ENCODE assay signal across 14 cellular contexts in the genomic region with DNA sequence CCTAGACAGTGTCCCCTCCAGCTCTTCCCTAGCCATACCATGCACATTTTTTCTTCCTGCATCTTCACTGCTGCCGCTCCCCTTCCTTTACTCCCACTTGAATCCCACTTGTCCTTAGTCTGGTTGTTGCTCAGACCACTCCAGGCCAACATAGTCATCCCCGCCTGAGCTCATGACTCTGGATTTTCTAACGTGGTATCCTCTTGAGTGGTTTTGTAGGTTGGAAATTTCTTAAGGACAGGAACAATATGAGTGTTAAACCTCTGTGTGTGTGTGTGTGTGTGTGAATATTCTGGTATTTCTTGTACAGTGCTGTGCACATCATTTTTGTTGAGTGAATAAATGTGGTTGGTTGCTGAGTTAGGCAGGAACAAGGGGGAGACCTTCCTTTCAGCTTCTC. TPM values are rescaled to one million over a fixed set of nuclear protein-coding genes. Genes with fewer than 3 reads are reported as not detected.
A peak's percentile ranks its signal among the peaks of the same experiment; 100 is the strongest.
DNase-seq lines count a peak whose midpoint lies in the region; ATAC-seq, FAIRE-seq and TF ChIP-seq lines count a peak whose summit lies in the region.
"Had no signal": no experiment of that assay in that cellular context is flagged by ENCODE, and none has a peak within 500 bp of the region (broad histone marks: within the 10 kb centered on the region; RNA-seq: fewer than 3 reads in every experiment).

No MANE protein-coding gene starts in this region.

- H3K27ac ChIP-seq in CD4-positive, alpha-beta memory T cell (ENCODE audit: low read depth, low read length): no peak overlapping the region
- no peak overlapping the region for H3K27ac ChIP-seq in GM23248
- H3K27ac ChIP-seq in astrocyte (ENCODE audit: low read depth, low read length): no peak overlapping the region

- peaks cover 0 to under 1% of the 10 kb centered on the region in 2 donors for H3K27me3 Mint-ChIP-seq in CD4-positive, alpha-beta memory T cell
- H3K27me3 Mint-ChIP-seq in astrocyte (ENCODE audit: low read depth, unreplicated experiment): no peaks in the 10 kb centered on the region
- H3K27me3 Mint-ChIP-seq in natural killer cell treated with Interleukin-12 subunit alpha and Interleukin-12 subunit beta and Interleukin-15 and Interleukin-18, amount 100 ng/mL, for 72 hours: peaks cover 0 to 3% of the 10 kb centered on the region in 2 donors

- CTCF ChIA-PET in CD4-positive, alpha-beta memory T cell (lab: Charles Lee; ENCODE audit: partially characterized antibody): interaction anchor here (0.6 to 5.7 kb wide), 4 partner anchors 9 to 161 kb away, joined by 3 to 29 read pairs (median 5); a partner anchor contains a TSS

- H3K4me1 Mint-ChIP-seq in CD4-positive, alpha-beta memory T cell: peaks cover 46 to 70% (median 56%) of the 10 kb centered on the region in 4 donors
- peaks cover 31% of the 10 kb centered on the region for H3K4me1 Mint-ChIP-seq in astrocyte (ENCODE audit: low read depth, unreplicated experiment)
- H3K4me1 Mint-ChIP-seq in natural killer cell treated with Interleukin-12 subunit alpha and Interleukin-12 subunit beta and Interleukin-15 and Interleukin-18, amount 100 ng/mL, for 72 hours (ENCODE audit: low read depth in 2 of 2): peaks cover 37 to 42% of the 10 kb centered on the region in 2 donors

- no peak for FAIRE-seq in astrocyte (lab: Jason Lieb, UNC)

- WGBS in GM23248 (ENCODE audit: low coverage in 1 of 2, low lambda C conversion rate in 2 of 2, missing lambda C conversion rate in 2 of 2), 2 experiments: 57 to 66% methylated on average over 3 of the region's 3 CpGs

- POLR2A ChIA-PET in CD4-positive, alpha-beta memory T cell (lab: Charles Lee; ENCODE audit: partially characterized antibody): interaction anchor here (1.6 to 5.7 kb wide), 2 partner anchors 9 to 136 kb away, joined by 4 to 94 read pairs; a partner anchor contains a TSS

- H3K79me2 ChIP-seq in GM23248 (ENCODE audit: insufficient read depth) (peaks cover 66% of the 10 kb centered on the region), astrocyte (ENCODE audit: insufficient read depth, low read length) (peaks cover 57% of the 10 kb centered on the region)

- H3K9ac ChIP-seq in GM23248: no peak overlapping the region
- no peak overlapping the region for H3K9ac ChIP-seq in astrocyte (ENCODE audit: low read length)

- no peaks in the 10 kb centered on the region for H3K9me3 ChIP-seq in CD4-positive, alpha-beta memory T cell (ENCODE audit: control insufficient read depth in 1 of 2, low read length in 2 of 2)
- H3K9me3 ChIP-seq in GM23248 (ENCODE audit: low read depth) (no peaks in the 10 kb centered on the region), astrocyte (ENCODE audit: insufficient read depth, low read depth, low read length) (no peaks in the 10 kb centered on the region)
- H3K9me3 ChIP-seq: heart right ventricle had no signal

- peak overlapping the region; percentile 88 to 95 (median 93) for H3K4me3 Mint-ChIP-seq in CD4-positive, alpha-beta memory T cell
- peak overlapping the region; percentile 93 for H3K4me3 Mint-ChIP-seq in astrocyte (ENCODE audit: unreplicated experiment)
- peak overlapping the region; percentile 38 for H3K4me3 Mint-ChIP-seq in natural killer cell treated with Interleukin-12 subunit alpha and Interleukin-12 subunit beta and Interleukin-15 and Interleukin-18, amount 100 ng/mL, for 72 hours

- no peaks in the 10 kb centered on the region for H4K20me1 ChIP-seq in GM23248 (ENCODE audit: insufficient read depth)
- H4K20me1 ChIP-seq in astrocyte (ENCODE audit: insufficient read depth, low read length): peaks cover 59% of the 10 kb centered on the region

- ATAC-seq in natural killer cell treated with Interleukin-12 subunit alpha and Interleukin-12 subunit beta and Interleukin-15 and Interleukin-18, amount 100 ng/mL, for 72 hours: no peak
- no peak for ATAC-seq in left ventricle myocardium superior
- ATAC-seq: HCT116; heart right ventricle; stimulated activated naive CD8-positive, alpha-beta T cell treated with anti-CD3 and anti-CD28 coated beads, Interleukin-15, Interleukin-2, amounts not matched to agents 100 U/mL and 50 U/mL, for 24 hours had no signal

- peaks cover 52% of the 10 kb centered on the region for H3K4me1 ChIP-seq in CD4-positive, alpha-beta memory T cell (ENCODE audit: insufficient read depth, low read length)
- H3K4me1 ChIP-seq in GM23248 (ENCODE audit: insufficient read depth) (peaks cover 16% of the 10 kb centered on the region), astrocyte (ENCODE audit: insufficient read depth, low read length) (peaks cover 25% of the 10 kb centered on the region)

- in situ Hi-C loops in GM23248 (cut with MboI): no loop called here

- H2AFZ ChIP-seq in GM23248 (no peak overlapping the region), astrocyte (ENCODE audit: low read depth, low read length) (no peak overlapping the region)

- peaks cover 33% of the 10 kb centered on the region for H3F3A ChIP-seq in GM23248 (ENCODE audit: insufficient read depth)

- intact Hi-C loops in CD4-positive, alpha-beta memory T cell (cut with micrococcal nuclease): no loop called here
- intact Hi-C loops in left ventricle myocardium superior (cut with micrococcal nuclease): no loop called here

- H3K36me3 Mint-ChIP-seq in CD4-positive, alpha-beta memory T cell: peaks cover 0 to 10% of the 10 kb centered on the region in 2 donors
- H3K36me3 Mint-ChIP-seq in astrocyte (ENCODE audit: low read depth, unreplicated experiment): peaks cover 2% of the 10 kb centered on the region
- no peaks in the 10 kb centered on the region for H3K36me3 Mint-ChIP-seq in natural killer cell treated with Interleukin-12 subunit alpha and Interleukin-12 subunit beta and Interleukin-15 and Interleukin-18, amount 100 ng/mL, for 72 hours

- TF ChIP-seq CTCF in astrocyte (IDR thresholded peaks at IDR 0.05; ENCODE audit: insufficient read depth, low read depth, low read length): no peak

- no peak for DNase-seq in CD4-positive, alpha-beta memory T cell
- DNase-seq in GM23248 (peak; percentile 42), astrocyte (ENCODE audit: low read depth) (peak; percentile 82), left ventricle myocardium superior (no peak), hypothalamus (lab: John Stamatoyannopoulos, UW) (no peak), DMS153 (lab: John Stamatoyannopoulos, UW) (no peak)
- no peak for DNase-seq in natural killer cell treated with Interleukin-12 subunit alpha and Interleukin-12 subunit beta and Interleukin-15 and Interleukin-18, amount 100 ng/mL, for 72 hours (ENCODE audit: low spot score)
- DNase-seq: activated CD4-positive, alpha-beta T cell treated with anti-CD3 and anti-CD28 coated beads, Interleukin-2, amount 50 U/mL, for 1 hour; activated naive CD4-positive, alpha-beta T cell treated with Interleukin-2 at 50 U/mL for 16 hours; erythroblast; heart right ventricle; stimulated activated naive CD8-positive, alpha-beta T cell treated with anti-CD3 and anti-CD28 coated beads, Interleukin-15, Interleukin-2, amounts not matched to agents 100 U/mL and 50 U/mL, for 24 hours; SW 1271 had no signal

- peak overlapping the region in 6 of 7 donors; percentile 19 to 91 (median 69) for H3K27ac Mint-ChIP-seq in CD4-positive, alpha-beta memory T cell
- H3K27ac Mint-ChIP-seq in astrocyte (ENCODE audit: unreplicated experiment): peak overlapping the region; percentile 5
- H3K27ac Mint-ChIP-seq in natural killer cell treated with Interleukin-12 subunit alpha and Interleukin-12 subunit beta and Interleukin-15 and Interleukin-18, amount 100 ng/mL, for 72 hours: no peak overlapping the region

- H3K4me2 ChIP-seq in GM23248 (ENCODE audit: unreplicated experiment): no peak overlapping the region
- H3K4me2 ChIP-seq in astrocyte (ENCODE audit: low read length): no peak overlapping the region

- no peaks in the 10 kb centered on the region for H3K9me2 ChIP-seq in GM23248 (ENCODE audit: insufficient read depth)

- no peak overlapping the region for H3K4me3 ChIP-seq in CD4-positive, alpha-beta memory T cell (ENCODE audit: low read length in 2 of 2)
- H3K4me3 ChIP-seq in GM23248 (no peak overlapping the region), astrocyte (ENCODE audit: insufficient read depth, low read depth, low read length) (no peak overlapping the region)

- H3K27me3 ChIP-seq in CD4-positive, alpha-beta memory T cell (ENCODE audit: insufficient read depth, low read length): no peaks in the 10 kb centered on the region
- H3K27me3 ChIP-seq in GM23248 (replicated peaks; ENCODE audit: insufficient read depth) (0 out of 2 replicates have a peak, but pooled peaks cover 2% of the 10 kb centered on the region), astrocyte (ENCODE audit: insufficient read depth, low read length) (peaks cover 8% of the 10 kb centered on the region)

- H3K9me3 Mint-ChIP-seq in CD4-positive, alpha-beta memory T cell: no peaks in the 10 kb centered on the region
- no peaks in the 10 kb centered on the region for H3K9me3 Mint-ChIP-seq in astrocyte (ENCODE audit: unreplicated experiment)
- H3K9me3 Mint-ChIP-seq in natural killer cell treated with Interleukin-12 subunit alpha and Interleukin-12 subunit beta and Interleukin-15 and Interleukin-18, amount 100 ng/mL, for 72 hours: no peaks in the 10 kb centered on the region

- no peaks in the 10 kb centered on the region for H3K36me3 ChIP-seq in CD4-positive, alpha-beta memory T cell (ENCODE audit: insufficient read depth, low read length)
- H3K36me3 ChIP-seq in GM23248 (ENCODE audit: low read depth): no peaks in the 10 kb centered on the region
- H3K36me3 ChIP-seq in astrocyte (ENCODE audit: insufficient read depth, low read length): no peaks in the 10 kb centered on the region
- H3K36me3 ChIP-seq: heart right ventricle had no signal

RNA-seq across cellular contexts. Expression of a gene that starts 3.1 kb away (rescaled TPM):
- 10 to 100 TPM; 47.0 to 49.2 TPM for total RNA-seq in CD4-positive, alpha-beta memory T cell
- 1 to 10 TPM; 1.5 to 4.6 TPM for polyA plus RNA-seq in CD4-positive, alpha-beta memory T cell
- 10.3 and 22.0 TPM in 2 replicates for total RNA-seq in GM23248 (2014; rRNA removed; shearing (Covaris generic))
- 2.0 and 2.3 TPM in 2 replicates for polyA plus RNA-seq in GM23248 (2016; fragmentation: Nextera tagmentation; extraction: Ambion mirVana)
- 30.4 and 32.2 TPM in 2 replicates for total RNA-seq in astrocyte
- total RNA-seq in natural killer cell treated with Interleukin-12 subunit alpha and Interleukin-12 subunit beta and Interleukin-15 and Interleukin-18, amount 100 ng/mL, for 72 hours: 10 to 100 TPM; 27.9 to 29.2 TPM
- total RNA-seq in left ventricle myocardium superior: 18.1 TPM

RNA-seq across cellular contexts. Expression of a gene that starts 26.9 kb away (rescaled TPM):
- 10 to 100 TPM in 1 of 2 experiments, 1 to 10 TPM in 1; 9.1 to 10.5 TPM for total RNA-seq in CD4-positive, alpha-beta memory T cell
- 1 to 10 TPM in 1 of 2 donors, under 1 TPM in 1; 0.64 to 1.5 TPM for polyA plus RNA-seq in CD4-positive, alpha-beta memory T cell
- 26.1 and 26.6 TPM in 2 replicates for total RNA-seq in GM23248 (2014; rRNA removed; shearing (Covaris generic))
- 18.7 and 21.2 TPM in 2 replicates for polyA plus RNA-seq in GM23248 (2016; fragmentation: Nextera tagmentation; extraction: Ambion mirVana)
- total RNA-seq in astrocyte (25.7 and 26.4 TPM in 2 replicates), left ventricle myocardium superior (6.0 TPM)
- total RNA-seq in natural killer cell treated with Interleukin-12 subunit alpha and Interleukin-12 subunit beta and Interleukin-15 and Interleukin-18, amount 100 ng/mL, for 72 hours: 10 to 100 TPM in 1 of 2 donors, 1 to 10 TPM in 1; 9.1 to 14.7 TPM

RNA-seq across cellular contexts. Expression of a gene that starts 38.3 kb away (rescaled TPM):
- 10 to 100 TPM; 56.4 to 62.2 TPM for total RNA-seq in CD4-positive, alpha-beta memory T cell
- polyA plus RNA-seq in CD4-positive, alpha-beta memory T cell: 10 to 100 TPM; 25.7 to 26.8 TPM
- 24.4 and 28.2 TPM in 2 replicates for total RNA-seq in GM23248 (2014; rRNA removed; shearing (Covaris generic))
- polyA plus RNA-seq in GM23248 (2016; fragmentation: Nextera tagmentation; extraction: Ambion mirVana): 49.6 and 50.1 TPM in 2 replicates
- 53.6 and 55.1 TPM in 2 replicates for total RNA-seq in astrocyte
- 100 to 1,000 TPM in 1 of 2 donors, 10 to 100 TPM in 1; 63.3 to 111 TPM for total RNA-seq in natural killer cell treated with Interleukin-12 subunit alpha and Interleukin-12 subunit beta and Interleukin-15 and Interleukin-18, amount 100 ng/mL, for 72 hours
- 97.2 TPM for total RNA-seq in left ventricle myocardium superior

Comparison
In these comparisons a context has a peak if more than half of its experiments do, and no peak if none do; other contexts are left out.
1. DNase-seq: peak in GM23248 (single experiment) and astrocyte (single experiment); none in CD4-positive, alpha-beta memory T cell (0 of 5), natural killer cell treated with Interleukin-12 subunit alpha and Interleukin-12 subunit beta and Interleukin-15 and Interleukin-18, amount 100 ng/mL, for 72 hours (single experiment), left ventricle myocardium superior (single experiment), hypothalamus (0 of 51) and DMS153 (single experiment).
2. H3K27ac Mint-ChIP-seq: peak in CD4-positive, alpha-beta memory T cell (6 of 7) and astrocyte (single experiment); none in natural killer cell treated with Interleukin-12 subunit alpha and Interleukin-12 subunit beta and Interleukin-15 and Interleukin-18, amount 100 ng/mL, for 72 hours (0 of 2).
3. H3K4me3 Mint-ChIP-seq: peak in every context shown above with its lines; median percentile 93 in CD4-positive, alpha-beta memory T cell; 93 in astrocyte; 38 in natural killer cell treated with Interleukin-12 subunit alpha and Interleukin-12 subunit beta and Interleukin-15 and Interleukin-18, amount 100 ng/mL, for 72 hours.